In the genomic region with DNA sequence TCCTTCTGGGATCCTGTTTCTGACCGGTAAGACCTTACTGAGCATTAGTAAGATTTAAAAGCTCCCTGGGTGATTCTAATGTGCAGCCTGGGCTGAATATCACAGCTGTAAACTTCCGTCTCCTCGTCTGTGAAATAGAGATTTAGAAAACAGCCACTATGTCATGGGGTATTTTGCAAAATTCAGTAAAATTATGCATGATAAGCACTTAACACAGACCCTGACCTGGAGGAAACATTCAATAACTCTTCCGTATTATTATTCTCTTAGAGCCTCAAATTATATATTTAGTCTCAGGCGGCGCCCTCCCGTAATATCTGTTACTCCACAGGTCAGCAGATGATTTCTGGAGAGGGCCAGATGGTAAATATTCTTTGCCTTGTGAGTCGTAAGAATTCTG, we compare ENCODE assay signal across 1 cellular context.
TF ChIP-seq lines count a peak whose summit lies in the region.

No MANE protein-coding gene starts in this region.

TF ChIP-seq in GM23338, 12 proteins besides CTCF, POLR2A, EP300 and RAD21 (continued from another document):
- TF ChIP-seq, protein P1, sequence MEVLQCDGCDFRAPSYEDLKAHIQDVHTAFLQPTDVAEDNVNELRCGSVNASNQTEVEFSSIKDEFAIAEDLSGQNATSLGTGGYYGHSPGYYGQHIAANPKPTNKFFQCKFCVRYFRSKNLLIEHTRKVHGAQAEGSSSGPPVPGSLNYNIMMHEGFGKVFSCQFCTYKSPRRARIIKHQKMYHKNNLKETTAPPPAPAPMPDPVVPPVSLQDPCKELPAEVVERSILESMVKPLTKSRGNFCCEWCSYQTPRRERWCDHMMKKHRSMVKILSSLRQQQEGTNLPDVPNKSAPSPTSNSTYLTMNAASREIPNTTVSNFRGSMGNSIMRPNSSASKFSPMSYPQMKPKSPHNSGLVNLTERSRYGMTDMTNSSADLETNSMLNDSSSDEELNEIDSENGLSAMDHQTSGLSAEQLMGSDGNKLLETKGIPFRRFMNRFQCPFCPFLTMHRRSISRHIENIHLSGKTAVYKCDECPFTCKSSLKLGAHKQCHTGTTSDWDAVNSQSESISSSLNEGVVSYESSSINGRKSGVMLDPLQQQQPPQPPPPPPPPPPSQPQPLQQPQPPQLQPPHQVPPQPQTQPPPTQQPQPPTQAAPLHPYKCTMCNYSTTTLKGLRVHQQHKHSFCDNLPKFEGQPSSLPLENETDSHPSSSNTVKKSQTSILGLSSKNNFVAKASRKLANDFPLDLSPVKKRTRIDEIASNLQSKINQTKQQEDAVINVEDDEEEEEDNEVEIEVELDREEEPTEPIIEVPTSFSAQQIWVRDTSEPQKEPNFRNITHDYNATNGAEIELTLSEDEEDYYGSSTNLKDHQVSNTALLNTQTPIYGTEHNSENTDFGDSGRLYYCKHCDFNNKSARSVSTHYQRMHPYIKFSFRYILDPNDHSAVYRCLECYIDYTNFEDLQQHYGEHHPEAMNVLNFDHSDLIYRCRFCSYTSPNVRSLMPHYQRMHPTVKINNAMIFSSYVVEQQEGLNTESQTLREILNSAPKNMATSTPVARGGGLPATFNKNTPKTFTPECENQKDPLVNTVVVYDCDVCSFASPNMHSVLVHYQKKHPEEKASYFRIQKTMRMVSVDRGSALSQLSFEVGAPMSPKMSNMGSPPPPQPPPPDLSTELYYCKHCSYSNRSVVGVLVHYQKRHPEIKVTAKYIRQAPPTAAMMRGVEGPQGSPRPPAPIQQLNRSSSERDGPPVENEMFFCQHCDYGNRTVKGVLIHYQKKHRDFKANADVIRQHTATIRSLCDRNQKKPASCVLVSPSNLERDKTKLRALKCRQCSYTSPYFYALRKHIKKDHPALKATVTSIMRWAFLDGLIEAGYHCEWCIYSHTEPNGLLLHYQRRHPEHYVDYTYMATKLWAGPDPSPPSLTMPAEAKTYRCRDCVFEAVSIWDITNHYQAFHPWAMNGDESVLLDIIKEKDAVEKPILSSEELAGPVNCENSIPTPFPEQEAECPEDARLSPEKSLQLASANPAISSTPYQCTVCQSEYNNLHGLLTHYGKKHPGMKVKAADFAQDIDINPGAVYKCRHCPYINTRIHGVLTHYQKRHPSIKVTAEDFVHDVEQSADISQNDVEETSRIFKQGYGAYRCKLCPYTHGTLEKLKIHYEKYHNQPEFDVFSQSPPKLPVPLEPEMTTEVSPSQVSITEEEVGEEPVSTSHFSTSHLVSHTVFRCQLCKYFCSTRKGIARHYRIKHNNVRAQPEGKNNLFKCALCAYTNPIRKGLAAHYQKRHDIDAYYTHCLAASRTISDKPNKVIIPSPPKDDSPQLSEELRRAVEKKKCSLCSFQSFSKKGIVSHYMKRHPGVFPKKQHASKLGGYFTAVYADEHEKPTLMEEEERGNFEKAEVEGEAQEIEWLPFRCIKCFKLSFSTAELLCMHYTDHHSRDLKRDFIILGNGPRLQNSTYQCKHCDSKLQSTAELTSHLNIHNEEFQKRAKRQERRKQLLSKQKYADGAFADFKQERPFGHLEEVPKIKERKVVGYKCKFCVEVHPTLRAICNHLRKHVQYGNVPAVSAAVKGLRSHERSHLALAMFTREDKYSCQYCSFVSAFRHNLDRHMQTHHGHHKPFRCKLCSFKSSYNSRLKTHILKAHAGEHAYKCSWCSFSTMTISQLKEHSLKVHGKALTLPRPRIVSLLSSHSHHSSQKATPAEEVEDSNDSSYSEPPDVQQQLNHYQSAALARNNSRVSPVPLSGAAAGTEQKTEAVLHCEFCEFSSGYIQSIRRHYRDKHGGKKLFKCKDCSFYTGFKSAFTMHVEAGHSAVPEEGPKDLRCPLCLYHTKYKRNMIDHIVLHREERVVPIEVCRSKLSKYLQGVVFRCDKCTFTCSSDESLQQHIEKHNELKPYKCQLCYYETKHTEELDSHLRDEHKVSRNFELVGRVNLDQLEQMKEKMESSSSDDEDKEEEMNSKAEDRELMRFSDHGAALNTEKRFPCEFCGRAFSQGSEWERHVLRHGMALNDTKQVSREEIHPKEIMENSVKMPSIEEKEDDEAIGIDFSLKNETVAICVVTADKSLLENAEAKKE (CRISPR knock-in tag; IDR thresholded peaks at IDR 0.05), result no peak
- TF ChIP-seq, protein P2, sequence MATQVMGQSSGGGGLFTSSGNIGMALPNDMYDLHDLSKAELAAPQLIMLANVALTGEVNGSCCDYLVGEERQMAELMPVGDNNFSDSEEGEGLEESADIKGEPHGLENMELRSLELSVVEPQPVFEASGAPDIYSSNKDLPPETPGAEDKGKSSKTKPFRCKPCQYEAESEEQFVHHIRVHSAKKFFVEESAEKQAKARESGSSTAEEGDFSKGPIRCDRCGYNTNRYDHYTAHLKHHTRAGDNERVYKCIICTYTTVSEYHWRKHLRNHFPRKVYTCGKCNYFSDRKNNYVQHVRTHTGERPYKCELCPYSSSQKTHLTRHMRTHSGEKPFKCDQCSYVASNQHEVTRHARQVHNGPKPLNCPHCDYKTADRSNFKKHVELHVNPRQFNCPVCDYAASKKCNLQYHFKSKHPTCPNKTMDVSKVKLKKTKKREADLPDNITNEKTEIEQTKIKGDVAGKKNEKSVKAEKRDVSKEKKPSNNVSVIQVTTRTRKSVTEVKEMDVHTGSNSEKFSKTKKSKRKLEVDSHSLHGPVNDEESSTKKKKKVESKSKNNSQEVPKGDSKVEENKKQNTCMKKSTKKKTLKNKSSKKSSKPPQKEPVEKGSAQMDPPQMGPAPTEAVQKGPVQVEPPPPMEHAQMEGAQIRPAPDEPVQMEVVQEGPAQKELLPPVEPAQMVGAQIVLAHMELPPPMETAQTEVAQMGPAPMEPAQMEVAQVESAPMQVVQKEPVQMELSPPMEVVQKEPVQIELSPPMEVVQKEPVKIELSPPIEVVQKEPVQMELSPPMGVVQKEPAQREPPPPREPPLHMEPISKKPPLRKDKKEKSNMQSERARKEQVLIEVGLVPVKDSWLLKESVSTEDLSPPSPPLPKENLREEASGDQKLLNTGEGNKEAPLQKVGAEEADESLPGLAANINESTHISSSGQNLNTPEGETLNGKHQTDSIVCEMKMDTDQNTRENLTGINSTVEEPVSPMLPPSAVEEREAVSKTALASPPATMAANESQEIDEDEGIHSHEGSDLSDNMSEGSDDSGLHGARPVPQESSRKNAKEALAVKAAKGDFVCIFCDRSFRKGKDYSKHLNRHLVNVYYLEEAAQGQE (IDR thresholded peaks at IDR 0.05; ENCODE audit: unreplicated experiment), result no peak
- TF ChIP-seq STAT1 (IDR thresholded peaks at IDR 0.05; ENCODE audit: unreplicated experiment) (no peak), CREB1 (CRISPR knock-in tag; IDR thresholded peaks at IDR 0.05; ENCODE audit: low read depth) (no peak), ZNF331 (CRISPR knock-in tag; IDR thresholded peaks at IDR 0.05; ENCODE audit: low read depth) (no peak), EZH2 (IDR thresholded peaks at IDR 0.05; ENCODE audit: low read depth, unreplicated experiment) (no peak), JUNB (IDR thresholded peaks at IDR 0.05; ENCODE audit: unreplicated experiment) (no peak), EZH2phosphoT487 (IDR thresholded peaks at IDR 0.05; ENCODE audit: unreplicated experiment) (no peak), POLR2AphosphoS5 (IDR thresholded peaks at IDR 0.05; ENCODE audit: low read depth) (no peak)
TF ChIP-seq in GM23338: peak in this region for 0.
